Comparison of ENCODE assay signal across 2 cellular contexts in genomic region chr6:15324427-15324985, GRCh38.
TF ChIP-seq lines count a peak whose summit lies in the region.

No MANE protein-coding gene starts in this region.

TF ChIP-seq in WTC11, 78 proteins besides CTCF, POLR2A, EP300 and RAD21 (continued from another document):
- no peak for TF ChIP-seq ZNF317 (CRISPR knock-in tag; IDR thresholded peaks at IDR 0.05; ENCODE audit: borderline replicate concordance, low read depth)
- no peak for TF ChIP-seq ATF6 (CRISPR knock-in tag; IDR thresholded peaks at IDR 0.05)
- no peak for TF ChIP-seq GABPB1 (CRISPR knock-in tag; IDR thresholded peaks at IDR 0.05)
- TF ChIP-seq RELA (CRISPR knock-in tag; IDR thresholded peaks at IDR 0.05; ENCODE audit: borderline replicate concordance) = no peak
- no peak for TF ChIP-seq TEAD4 (CRISPR knock-in tag; IDR thresholded peaks at IDR 0.05)
- no peak for TF ChIP-seq ARID4B (CRISPR knock-in tag; IDR thresholded peaks at IDR 0.05; ENCODE audit: borderline replicate concordance)
- TF ChIP-seq, protein P1, sequence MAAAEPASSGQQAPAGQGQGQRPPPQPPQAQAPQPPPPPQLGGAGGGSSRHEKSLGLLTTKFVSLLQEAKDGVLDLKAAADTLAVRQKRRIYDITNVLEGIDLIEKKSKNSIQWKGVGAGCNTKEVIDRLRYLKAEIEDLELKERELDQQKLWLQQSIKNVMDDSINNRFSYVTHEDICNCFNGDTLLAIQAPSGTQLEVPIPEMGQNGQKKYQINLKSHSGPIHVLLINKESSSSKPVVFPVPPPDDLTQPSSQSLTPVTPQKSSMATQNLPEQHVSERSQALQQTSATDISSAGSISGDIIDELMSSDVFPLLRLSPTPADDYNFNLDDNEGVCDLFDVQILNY (CRISPR knock-in tag; IDR thresholded peaks at IDR 0.05) = no peak
- TF ChIP-seq, protein P2, sequence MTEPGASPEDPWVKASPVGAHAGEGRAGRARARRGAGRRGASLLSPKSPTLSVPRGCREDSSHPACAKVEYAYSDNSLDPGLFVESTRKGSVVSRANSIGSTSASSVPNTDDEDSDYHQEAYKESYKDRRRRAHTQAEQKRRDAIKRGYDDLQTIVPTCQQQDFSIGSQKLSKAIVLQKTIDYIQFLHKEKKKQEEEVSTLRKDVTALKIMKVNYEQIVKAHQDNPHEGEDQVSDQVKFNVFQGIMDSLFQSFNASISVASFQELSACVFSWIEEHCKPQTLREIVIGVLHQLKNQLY (CRISPR knock-in tag; IDR thresholded peaks at IDR 0.05) = no peak
TF ChIP-seq in WTC11: peak in this region for 0.

TF ChIP-seq in liver, 16 proteins besides CTCF, POLR2A, EP300 and RAD21 (continued from another document):
- TF ChIP-seq, protein P3, sequence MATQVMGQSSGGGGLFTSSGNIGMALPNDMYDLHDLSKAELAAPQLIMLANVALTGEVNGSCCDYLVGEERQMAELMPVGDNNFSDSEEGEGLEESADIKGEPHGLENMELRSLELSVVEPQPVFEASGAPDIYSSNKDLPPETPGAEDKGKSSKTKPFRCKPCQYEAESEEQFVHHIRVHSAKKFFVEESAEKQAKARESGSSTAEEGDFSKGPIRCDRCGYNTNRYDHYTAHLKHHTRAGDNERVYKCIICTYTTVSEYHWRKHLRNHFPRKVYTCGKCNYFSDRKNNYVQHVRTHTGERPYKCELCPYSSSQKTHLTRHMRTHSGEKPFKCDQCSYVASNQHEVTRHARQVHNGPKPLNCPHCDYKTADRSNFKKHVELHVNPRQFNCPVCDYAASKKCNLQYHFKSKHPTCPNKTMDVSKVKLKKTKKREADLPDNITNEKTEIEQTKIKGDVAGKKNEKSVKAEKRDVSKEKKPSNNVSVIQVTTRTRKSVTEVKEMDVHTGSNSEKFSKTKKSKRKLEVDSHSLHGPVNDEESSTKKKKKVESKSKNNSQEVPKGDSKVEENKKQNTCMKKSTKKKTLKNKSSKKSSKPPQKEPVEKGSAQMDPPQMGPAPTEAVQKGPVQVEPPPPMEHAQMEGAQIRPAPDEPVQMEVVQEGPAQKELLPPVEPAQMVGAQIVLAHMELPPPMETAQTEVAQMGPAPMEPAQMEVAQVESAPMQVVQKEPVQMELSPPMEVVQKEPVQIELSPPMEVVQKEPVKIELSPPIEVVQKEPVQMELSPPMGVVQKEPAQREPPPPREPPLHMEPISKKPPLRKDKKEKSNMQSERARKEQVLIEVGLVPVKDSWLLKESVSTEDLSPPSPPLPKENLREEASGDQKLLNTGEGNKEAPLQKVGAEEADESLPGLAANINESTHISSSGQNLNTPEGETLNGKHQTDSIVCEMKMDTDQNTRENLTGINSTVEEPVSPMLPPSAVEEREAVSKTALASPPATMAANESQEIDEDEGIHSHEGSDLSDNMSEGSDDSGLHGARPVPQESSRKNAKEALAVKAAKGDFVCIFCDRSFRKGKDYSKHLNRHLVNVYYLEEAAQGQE (IDR thresholded peaks at IDR 0.05) = no peak
